Comparison of ENCODE assay signal across 10 cellular contexts in the genomic region with DNA sequence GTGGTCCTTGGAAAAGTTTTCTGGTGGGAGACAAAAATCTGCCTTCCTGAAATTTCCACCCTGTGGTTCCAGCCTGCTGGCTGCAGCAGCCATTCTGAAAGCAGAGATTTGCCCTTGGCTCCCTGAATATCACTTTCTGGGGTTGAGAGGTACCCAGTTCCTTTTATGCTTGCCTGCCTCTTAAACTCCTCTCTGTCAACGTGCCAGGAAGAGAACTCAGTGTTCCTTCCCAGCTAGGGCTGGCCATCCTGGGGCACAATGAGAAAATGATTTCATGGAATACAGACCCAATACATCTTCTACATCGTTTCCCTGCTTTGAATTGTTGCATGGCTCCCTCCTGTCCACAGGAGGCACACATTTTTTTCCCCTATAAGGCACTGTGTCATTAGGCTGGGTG. TPM values are rescaled to one million over a fixed set of nuclear protein-coding genes. Genes with fewer than 3 reads are reported as not detected.
DNase-seq lines count a peak whose midpoint lies in the region; ATAC-seq and TF ChIP-seq lines count a peak whose summit lies in the region.
"Had no signal": no experiment of that assay in that cellular context is flagged by ENCODE, and none has a peak within 500 bp of the region (broad histone marks: within the 10 kb centered on the region; RNA-seq: fewer than 3 reads in every experiment).

No MANE protein-coding gene starts in this region.

- CTCF ChIA-PET in CD8-positive, alpha-beta memory T cell (lab: Charles Lee): interaction anchor here (1.2 to 2.5 kb wide), 2 partner anchors 10 to 33 kb away, joined by 3 to 7 read pairs; no protein-coding TSS in a partner anchor

- H3K4me3 Mint-ChIP-seq in CD8-positive, alpha-beta memory T cell: peak overlapping the region; percentile 91 to 100 (median 97)
- H3K4me3 Mint-ChIP-seq in IgD-negative memory B cell: peak overlapping the region; percentile 60 to 98 (median 88)
- peak overlapping the region; percentile 75 to 85 for H3K4me3 Mint-ChIP-seq in effector memory CD8-positive, alpha-beta T cell

- no peaks in the 10 kb centered on the region for H3K36me3 ChIP-seq in CD8-positive, alpha-beta memory T cell (ENCODE audit: insufficient read depth, low read length)
- peaks cover 0 to 13% of the 10 kb centered on the region in 2 donors for H3K36me3 ChIP-seq in psoas muscle (ENCODE audit: insufficient read depth in 1 of 2, low read depth in 1 of 2)

- intact Hi-C loops in psoas muscle (cut with DNase I): no loop called here

- POLR2A ChIA-PET in CD8-positive, alpha-beta memory T cell (lab: Charles Lee): interaction anchor here (0.7 kb wide), 1 partner anchor 256 kb away, joined by 5 read pairs; no protein-coding TSS in a partner anchor

- no peak overlapping the region for H3K4me3 ChIP-seq in CD8-positive, alpha-beta memory T cell (ENCODE audit: low read length)
- H3K4me3 ChIP-seq in psoas muscle: no peak overlapping the region

- no peak overlapping the region for H3K27ac ChIP-seq in CD8-positive, alpha-beta memory T cell (ENCODE audit: low read depth, low read length)
- peak overlapping the region; percentile 90 for H3K27ac ChIP-seq in psoas muscle

- H3K9me3 ChIP-seq in CD8-positive, alpha-beta memory T cell (ENCODE audit: low read length): no peaks in the 10 kb centered on the region
- no peaks in the 10 kb centered on the region for H3K9me3 ChIP-seq in psoas muscle

- H3K27me3 ChIP-seq in CD8-positive, alpha-beta memory T cell (ENCODE audit: insufficient read depth, low read length, poor library complexity, severe bottlenecking): no peaks in the 10 kb centered on the region
- no peaks in the 10 kb centered on the region for H3K27me3 ChIP-seq in psoas muscle (ENCODE audit: insufficient read depth in 3 of 3, low read length in 2 of 3)

- no peaks in the 10 kb centered on the region for H3K9me3 Mint-ChIP-seq in CD8-positive, alpha-beta memory T cell
- H3K9me3 Mint-ChIP-seq in IgD-negative memory B cell: no peaks in the 10 kb centered on the region
- H3K9me3 Mint-ChIP-seq in effector memory CD8-positive, alpha-beta T cell: no peaks in the 10 kb centered on the region

- ATAC-seq in effector memory CD8-positive, alpha-beta T cell (replicated peaks): no peak
- ATAC-seq in psoas muscle (no peak), GM21576 (IDR thresholded peaks at IDR 0.05; ENCODE audit: unreplicated experiment) (no peak), GM18873 (IDR thresholded peaks at IDR 0.05; ENCODE audit: low FRiP score, unreplicated experiment) (no peak)

- H3K36me3 Mint-ChIP-seq in CD8-positive, alpha-beta memory T cell: peaks cover 0 to 12% (median 0%) of the 10 kb centered on the region in 3 donors
- no peaks in the 10 kb centered on the region for H3K36me3 Mint-ChIP-seq in IgD-negative memory B cell
- H3K36me3 Mint-ChIP-seq in effector memory CD8-positive, alpha-beta T cell (ENCODE audit: insufficient read depth): peaks cover 16% of the 10 kb centered on the region

- TF ChIP-seq CTCF in psoas muscle (IDR thresholded peaks at IDR 0.05): no peak

- DNase-seq in CD8-positive, alpha-beta memory T cell: no peak
- DNase-seq in effector memory CD8-positive, alpha-beta T cell: no peak
- no peak for DNase-seq in psoas muscle
- DNase-seq in COLO829 (ENCODE audit: low spot score): no peak
- DNase-seq: dermis blood vessel endothelial cell, hippocampal formation, NCI-H2081 treated with DMSO at 0.1 percent for 48 hours had no signal

- H3K27ac Mint-ChIP-seq in CD8-positive, alpha-beta memory T cell: peak overlapping the region in 7 of 8 donors; percentile 45 to 98 (median 80)
- H3K27ac Mint-ChIP-seq in IgD-negative memory B cell: peak overlapping the region in 2 of 3 donors; percentile 76 to 99
- peak overlapping the region in 1 of 2 donors; percentile 87 for H3K27ac Mint-ChIP-seq in effector memory CD8-positive, alpha-beta T cell

- H3K27me3 Mint-ChIP-seq in CD8-positive, alpha-beta memory T cell: peaks cover 0 to 3% of the 10 kb centered on the region in 2 donors
- peaks cover 2% of the 10 kb centered on the region for H3K27me3 Mint-ChIP-seq in IgD-negative memory B cell
- no peaks in the 10 kb centered on the region for H3K27me3 Mint-ChIP-seq in effector memory CD8-positive, alpha-beta T cell

- peaks cover 17 to 31% (median 25%) of the 10 kb centered on the region in 3 donors for H3K4me1 Mint-ChIP-seq in CD8-positive, alpha-beta memory T cell
- peaks cover 16 to 33% (median 17%) of the 10 kb centered on the region in 3 donors for H3K4me1 Mint-ChIP-seq in IgD-negative memory B cell
- H3K4me1 Mint-ChIP-seq in effector memory CD8-positive, alpha-beta T cell (ENCODE audit: low read depth in 2 of 2): peaks cover 13 to 18% of the 10 kb centered on the region in 2 donors

- WGBS in psoas muscle, 3 donors: 27 to 56% (median 44%) methylated on average over 2 of the region's 2 CpGs

- H3K4me1 ChIP-seq in CD8-positive, alpha-beta memory T cell (ENCODE audit: insufficient read depth, low read length): peaks cover 7% of the 10 kb centered on the region
- peaks cover 5% of the 10 kb centered on the region for H3K4me1 ChIP-seq in psoas muscle

RNA-seq across cellular contexts. Expression of gene DSN1, which starts 1.6 kb away (rescaled TPM):
- 10 to 100 TPM; 23.1 to 24.7 TPM for total RNA-seq in CD8-positive, alpha-beta memory T cell
- polyA plus RNA-seq in CD8-positive, alpha-beta memory T cell: 6.7 TPM
- polyA plus RNA-seq in IgD-negative memory B cell (15.4 TPM), psoas muscle (1 to 10 TPM; 3.3 to 8.3 (median 4.3) TPM)
- total RNA-seq in psoas muscle: 1 to 10 TPM; 1.7 to 3.0 (median 2.2) TPM

RNA-seq across cellular contexts. Expression of gene NDRG3, which starts 29.3 kb away (rescaled TPM):
- total RNA-seq in CD8-positive, alpha-beta memory T cell: 10 to 100 TPM; 19.9 to 20.3 TPM
- 49.8 TPM for polyA plus RNA-seq in CD8-positive, alpha-beta memory T cell
- polyA plus RNA-seq in IgD-negative memory B cell (35.4 TPM), psoas muscle (10 to 100 TPM in 2 of 3 donors, 1 to 10 TPM in 1; 7.8 to 25.1 (median 11.8) TPM)
- total RNA-seq in psoas muscle: 10 to 100 TPM in 2 of 4 donors, 1 to 10 TPM in 2; 4.3 to 17.5 (median 7.8) TPM
